In genomic region chr2:176490061-176490861, GRCh38 we compare ENCODE assay signal across 1 cellular context.
A peak's percentile ranks its signal among the peaks of the same experiment; 100 is the strongest.
TF ChIP-seq lines count a peak whose summit lies in the region.

No MANE protein-coding gene starts in this region.

TF ChIP-seq in WTC11, 78 proteins besides CTCF, POLR2A, EP300 and RAD21 (continued from another document):
- peak; percentile 75; the same call in 1 of the 2 replicates for TF ChIP-seq IRF1 (CRISPR knock-in tag; IDR thresholded peaks at IDR 0.05)
- 0 out of 2 replicates have a peak, but pooled peaks have one; percentile 32 for TF ChIP-seq ZNF317 (CRISPR knock-in tag; IDR thresholded peaks at IDR 0.05; ENCODE audit: borderline replicate concordance, low read depth)
- peak; percentile 43; the same call in 1 of the 2 replicates for TF ChIP-seq USF1 (CRISPR knock-in tag; IDR thresholded peaks at IDR 0.05)
- TF ChIP-seq ZNF138 (CRISPR knock-in tag; conservative IDR thresholded peaks at IDR 0.05), result peak; percentile 77; the same call in 1 of the 2 replicates
- peak; percentile 71 for TF ChIP-seq HMGXB4 (CRISPR knock-in tag; IDR thresholded peaks at IDR 0.05)
- no peak for TF ChIP-seq ZNF512 (CRISPR knock-in tag; IDR thresholded peaks at IDR 0.05; ENCODE audit: borderline replicate concordance)
- no peak for TF ChIP-seq HMGA2 (CRISPR knock-in tag; IDR thresholded peaks at IDR 0.05)
- TF ChIP-seq E2F5 (CRISPR knock-in tag; IDR thresholded peaks at IDR 0.05), result peak; percentile 68; the same call in 1 of the 2 replicates
- no peak for TF ChIP-seq OVOL2 (CRISPR knock-in tag; IDR thresholded peaks at IDR 0.05; ENCODE audit: borderline replicate concordance)
- TF ChIP-seq JUN (CRISPR knock-in tag; IDR thresholded peaks at IDR 0.05), result no peak
- TF ChIP-seq E2F4 (CRISPR knock-in tag; IDR thresholded peaks at IDR 0.05; ENCODE audit: borderline replicate concordance, low read depth), result no peak
- TF ChIP-seq FOXP1 (CRISPR knock-in tag; IDR thresholded peaks at IDR 0.05; ENCODE audit: borderline replicate concordance), result peak; percentile 91
- TF ChIP-seq NR3C1 (CRISPR knock-in tag; conservative IDR thresholded peaks at IDR 0.05; ENCODE audit: low read depth), result peak; percentile 86; the same call in 1 of the 2 replicates
- TF ChIP-seq RELA (CRISPR knock-in tag; IDR thresholded peaks at IDR 0.05; ENCODE audit: borderline replicate concordance), result no peak
- TF ChIP-seq ZNF423 (CRISPR knock-in tag; IDR thresholded peaks at IDR 0.05), result 0 out of 2 replicates have a peak, but pooled peaks have one; percentile 3
- TF ChIP-seq ZNF281 (CRISPR knock-in tag; IDR thresholded peaks at IDR 0.05), result no peak
- TF ChIP-seq NR1H2 (CRISPR knock-in tag; IDR thresholded peaks at IDR 0.05), result no peak
- no peak for TF ChIP-seq ARID4B (CRISPR knock-in tag; IDR thresholded peaks at IDR 0.05; ENCODE audit: borderline replicate concordance)
- no peak for TF ChIP-seq SMAD3 (CRISPR knock-in tag; IDR thresholded peaks at IDR 0.05; ENCODE audit: borderline replicate concordance)
- TF ChIP-seq ESRRA (CRISPR knock-in tag; IDR thresholded peaks at IDR 0.05; ENCODE audit: borderline replicate concordance), result no peak
- no peak for TF ChIP-seq STAT6 (CRISPR knock-in tag; conservative IDR thresholded peaks at IDR 0.05; ENCODE audit: low read depth)
- 0 out of 2 replicates have a peak, but pooled peaks have one; percentile 19 for TF ChIP-seq CREB1 (CRISPR knock-in tag; IDR thresholded peaks at IDR 0.05)
- TF ChIP-seq CREM (CRISPR knock-in tag; IDR thresholded peaks at IDR 0.05), result no peak
- no peak for TF ChIP-seq ELF4 (CRISPR knock-in tag; IDR thresholded peaks at IDR 0.05; ENCODE audit: low read depth)
- TF ChIP-seq E2F1 (CRISPR knock-in tag; IDR thresholded peaks at IDR 0.05), result peak; percentile 71; the same call in 1 of the 2 replicates
- TF ChIP-seq ATF3 (CRISPR knock-in tag; conservative IDR thresholded peaks at IDR 0.05), result no peak
- TF ChIP-seq SP1 (CRISPR knock-in tag; conservative IDR thresholded peaks at IDR 0.05), result peak; percentile 43; the same call in 1 of the 2 replicates
- TF ChIP-seq CDX4 (CRISPR knock-in tag; IDR thresholded peaks at IDR 0.05; ENCODE audit: borderline replicate concordance), result no peak
